ENCODE assay signal across 9 cellular contexts in the genomic region with DNA sequence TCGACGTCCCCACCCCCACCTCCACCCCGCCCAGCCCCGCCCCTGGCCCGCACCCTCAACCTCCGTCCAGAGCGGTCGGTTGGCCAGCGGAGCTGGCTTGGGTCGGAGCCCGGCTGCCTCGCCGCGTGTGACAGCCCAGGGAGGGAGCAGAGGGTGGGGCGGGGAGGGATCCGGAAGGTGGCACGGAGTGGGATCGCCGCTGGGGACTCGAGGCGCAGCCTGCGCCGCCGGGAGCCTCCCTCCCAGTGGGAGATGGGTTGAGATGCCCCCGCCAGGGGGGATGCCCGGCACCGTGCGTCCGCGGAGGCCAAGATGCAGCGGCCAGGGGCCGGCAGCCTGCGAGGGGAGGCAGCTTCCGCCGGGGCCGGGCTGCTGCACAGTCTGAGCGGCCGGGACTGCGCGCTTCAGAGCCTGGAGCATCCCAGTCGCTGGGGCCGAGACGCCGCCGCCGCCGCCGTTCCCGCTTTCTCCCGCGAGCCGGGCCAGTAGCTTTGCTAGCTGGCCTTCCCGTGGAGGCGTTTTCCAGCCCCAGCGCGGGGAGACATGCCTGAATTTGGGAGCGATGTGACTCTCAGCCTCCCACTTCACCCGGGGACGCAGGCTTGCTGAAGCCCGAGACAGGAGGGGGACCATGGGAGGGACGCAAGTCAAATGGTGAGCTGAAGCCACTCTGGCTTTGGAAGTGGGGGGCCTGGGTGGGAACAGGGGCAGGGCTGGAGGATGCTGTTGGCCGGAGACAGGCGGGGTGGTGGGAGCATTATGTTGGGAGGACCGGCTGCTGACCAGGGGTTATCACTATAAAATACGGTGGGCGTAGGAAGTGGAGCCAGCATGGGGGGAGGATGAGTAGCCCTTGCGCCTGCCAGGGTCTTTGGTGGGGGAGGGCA. TPM values are rescaled to one million over a fixed set of nuclear protein-coding genes. Genes with fewer than 3 reads are reported as not detected.
DNase-seq lines count a peak whose midpoint lies in the region; ATAC-seq and TF ChIP-seq lines count a peak whose summit lies in the region.
"Had no signal": no experiment of that assay in that cellular context is flagged by ENCODE, and none has a peak within 500 bp of the region (broad histone marks: within the 10 kb centered on the region; RNA-seq: fewer than 3 reads in every experiment).

No MANE protein-coding gene starts in this region.

- peaks cover 12% of the 10 kb centered on the region for H3K4me1 Mint-ChIP-seq in activated naive CD8-positive, alpha-beta T cell treated with anti-CD3 and anti-CD28 coated beads, Interleukin-2, amount 50 U/mL, for 24 hours

- intact Hi-C loops in cardiac septum (cut with DNase I): loop anchor here (1.0 to 2.0 kb wide), 2 partner anchors 40 to 99 kb away; partner anchors contain the start of genes CFAP68, DIXDC1 and FDXACB1

- peak overlapping the region; percentile 56 for H3K4me3 Mint-ChIP-seq in activated naive CD8-positive, alpha-beta T cell treated with anti-CD3 and anti-CD28 coated beads, Interleukin-2, amount 50 U/mL, for 24 hours

- no peak overlapping the region for H3K27ac Mint-ChIP-seq in activated naive CD8-positive, alpha-beta T cell treated with anti-CD3 and anti-CD28 coated beads, Interleukin-2, amount 50 U/mL, for 24 hours

- no peaks in the 10 kb centered on the region for H3K27me3 ChIP-seq in MG63

- H3K4me3 ChIP-seq in MG63: peak overlapping the region; percentile 54

- no peak for TF ChIP-seq CTCF in GM10248 (IDR thresholded peaks at IDR 0.05; ENCODE audit: control extremely low read depth, extremely low read depth, low read depth, missing control alignments)
- no peak for TF ChIP-seq CTCF in omental fat pad (IDR thresholded peaks at IDR 0.05)

- no peaks in the 10 kb centered on the region for H3K9me3 ChIP-seq in MG63

- DNase-seq in GM10248 (ENCODE audit: extremely low spot score) (peak; percentile 58), MG63 (peak; percentile 58), cardiac septum (ENCODE audit: low spot score) (peak; percentile 89), omental fat pad (ENCODE audit: low spot score) (no peak), GOT3 (lab: John Stamatoyannopoulos, UW) (no peak), DMS114 treated with DMSO at 0.1 percent for 48 hours (lab: John Stamatoyannopoulos, UW; ENCODE audit: unreplicated experiment) (no peak)
- DNase-seq in activated naive CD8-positive, alpha-beta T cell treated with anti-CD3 and anti-CD28 coated beads, Interleukin-2, amount 50 U/mL, for 24 hours: peak; percentile 23

- H3K36me3 ChIP-seq in MG63: no peaks in the 10 kb centered on the region

- H3K9me3 Mint-ChIP-seq in activated naive CD8-positive, alpha-beta T cell treated with anti-CD3 and anti-CD28 coated beads, Interleukin-2, amount 50 U/mL, for 24 hours: no peaks in the 10 kb centered on the region

- POLR2A ChIA-PET in GM10248 (lab: Yijun Ruan, JAX): no interaction called here

- CTCF ChIA-PET in GM10248 (lab: Yijun Ruan, JAX): interaction anchor here (0.8 to 2.3 kb wide), 4 partner anchors 23 to 46 kb away, joined by 4 to 10 read pairs (median 5); no protein-coding TSS in a partner anchor

- peaks cover 14% of the 10 kb centered on the region for H3K27me3 Mint-ChIP-seq in activated naive CD8-positive, alpha-beta T cell treated with anti-CD3 and anti-CD28 coated beads, Interleukin-2, amount 50 U/mL, for 24 hours

- ATAC-seq in activated naive CD8-positive, alpha-beta T cell treated with anti-CD3 and anti-CD28 coated beads, Interleukin-2, amount 50 U/mL, for 24 hours: peak; percentile 68
- ATAC-seq in omental fat pad (ENCODE audit: low FRiP score): peak; percentile 82
- no peak for ATAC-seq in HG02884 (IDR thresholded peaks at IDR 0.05; ENCODE audit: unreplicated experiment)

- H3K36me3 Mint-ChIP-seq in activated naive CD8-positive, alpha-beta T cell treated with anti-CD3 and anti-CD28 coated beads, Interleukin-2, amount 50 U/mL, for 24 hours (ENCODE audit: low read depth): peaks cover 16% of the 10 kb centered on the region

RNA-seq across cellular contexts. Expression of gene DIXDC1, which starts 40.2 kb away (rescaled TPM):
- total RNA-seq in MG63 (2014; rRNA removed; shearing (Covaris generic); ENCODE audit: low replicate concordance): 5.2 and 7.0 TPM in 2 replicates
- total RNA-seq in cardiac septum: 29.0 TPM
- total RNA-seq in omental fat pad: 10 to 100 TPM; 36.4 to 79.3 (median 40.7) TPM

RNA-seq across cellular contexts. Expression of gene DLAT, which starts 47.8 kb away (rescaled TPM):
- 33.1 and 39.8 TPM in 2 replicates for total RNA-seq in MG63 (2014; rRNA removed; shearing (Covaris generic); ENCODE audit: low replicate concordance)
- 123 TPM for total RNA-seq in cardiac septum
- total RNA-seq in omental fat pad: 10 to 100 TPM; 20.5 to 61.6 (median 36.1) TPM

RNA-seq across cellular contexts. Expression of gene C11orf52, which starts 58.7 kb away (rescaled TPM):
- not detected in 2 replicates for total RNA-seq in MG63 (2014; rRNA removed; shearing (Covaris generic); ENCODE audit: low replicate concordance)
- 2.6 TPM for total RNA-seq in cardiac septum
- total RNA-seq in omental fat pad: 1 to 10 TPM in 3 of 4 donors, not detected in 1; 3.4 to 7.9 (median 7.5) TPM
- total RNA-seq: SK-MEL-5 had no signal

Comparison
In these comparisons a context has a peak if more than half of its experiments do, and no peak if none do; other contexts are left out.
1. DNase-seq: peak in GM10248 (single experiment), MG63 (single experiment), activated naive CD8-positive, alpha-beta T cell treated with anti-CD3 and anti-CD28 coated beads, Interleukin-2, amount 50 U/mL, for 24 hours (single experiment) and cardiac septum (single experiment); none in omental fat pad (single experiment), GOT3 (single experiment) and DMS114 treated with DMSO at 0.1 percent for 48 hours (single experiment).